28 cellular contexts compared by ENCODE assay signal in the genomic region with DNA sequence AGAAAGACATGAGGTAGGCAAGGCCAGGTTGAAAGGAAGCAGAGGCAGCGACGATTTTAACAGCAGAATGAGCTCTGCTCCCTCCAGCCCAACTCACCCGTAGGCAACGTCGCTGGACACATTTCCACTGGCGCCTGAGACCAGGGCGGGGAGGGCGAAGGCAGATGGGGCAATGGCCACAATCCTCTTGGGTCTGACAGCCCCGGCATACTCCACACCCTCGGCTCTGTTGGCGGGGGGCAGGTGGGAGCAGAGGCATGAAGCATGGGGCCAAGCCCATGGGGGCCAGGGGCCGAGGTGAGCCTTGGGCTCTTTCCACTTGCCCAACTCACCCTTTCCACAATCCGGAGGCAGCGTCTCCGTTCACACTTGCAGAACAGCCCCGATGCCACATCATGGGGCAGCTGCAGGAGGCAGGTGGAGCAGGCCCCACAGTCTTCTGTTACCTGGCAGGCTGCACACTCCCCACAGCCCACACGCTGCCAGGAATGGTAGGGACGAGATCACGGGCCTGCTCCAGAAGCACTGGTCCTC. TPM values are rescaled to one million over a fixed set of nuclear protein-coding genes. Genes with fewer than 3 reads are reported as not detected.
"Had no signal": no experiment of that assay in that cellular context is flagged by ENCODE, and none has a peak within 500 bp of the region (broad histone marks: within the 10 kb centered on the region; RNA-seq: fewer than 3 reads in every experiment).

No MANE protein-coding gene starts in this region.

- H3K4me3 Mint-ChIP-seq: activated CD4-positive, alpha-beta memory T cell treated with anti-CD3 and anti-CD28 coated beads, Interleukin-2, amount 10 ng/mL, durations not matched to agents 7 days and 5 days; activated naive CD4-positive, alpha-beta T cell treated with anti-CD3 and anti-CD28 coated beads, Interleukin-2, amount 50 U/mL, for 24 hours; IgD-negative memory B cell; WTC11 had no signal

- H3K27ac ChIP-seq: brain microvascular endothelial cell, cardiac muscle cell, KMS-11, SJSA1 had no signal

- H3K4me2 ChIP-seq: KMS-11 had no signal

- DNase-seq: activated CD4-positive, alpha-beta memory T cell treated with anti-CD3 and anti-CD28 coated beads, Interleukin-2, amount 10 ng/mL, durations not matched to agents 7 days and 5 days; activated CD4-positive, alpha-beta T cell treated with anti-CD3 and anti-CD28 coated beads for 1 hour; activated CD4-positive, alpha-beta T cell treated with anti-CD3 and anti-CD28 coated beads, Interleukin-2, amount 50 U/mL, for 1 hour; activated CD8-positive, alpha-beta memory T cell treated with anti-CD3 and anti-CD28 coated beads, Interleukin-2, amount 50 U/mL, for 48 hours; activated T-cell treated with anti-CD3 and anti-CD28 coated beads, Interleukin-2, amount 50 U/mL, for 1 hour; amygdala; brain microvascular endothelial cell; MG63; MV-4-11; NCI-H1092 treated with DMSO at 0.1 percent for 48 hours; NCI-H1417 treated with DMSO at 0.1 percent for 48 hours; NCI-H1694 treated with DMSO at 0.1 percent for 48 hours; NCI-H2081; NCI-H510A treated with DMSO at 0.1 percent for 48 hours; NCI-H69; NK-92 treated with Interleukin-12 subunit alpha and Interleukin-12 subunit beta, amount 100 ng/mL, for 24 hours; OCI-M1; RPMI8226; SHP77; SW 1271 had no signal

- H3K9me3 Mint-ChIP-seq: activated CD4-positive, alpha-beta memory T cell treated with anti-CD3 and anti-CD28 coated beads, Interleukin-2, amount 10 ng/mL, durations not matched to agents 7 days and 5 days; activated naive CD4-positive, alpha-beta T cell treated with anti-CD3 and anti-CD28 coated beads, Interleukin-2, amount 50 U/mL, for 24 hours; IgD-negative memory B cell; WTC11 had no signal

- H3K27me3 ChIP-seq: brain microvascular endothelial cell, cardiac muscle cell, MG63, SJSA1 had no signal

- ATAC-seq: Panc1, SK-N-SH treated with all-trans-retinoic acid at 6 μM for 48 hours, WTC11 had no signal

- H3K9me3 ChIP-seq: MG63, SJSA1 had no signal

- H3K9ac ChIP-seq: KMS-11 had no signal

- H3K4me3 ChIP-seq: cardiac muscle cell, MG63, SJSA1 had no signal

- H3K27ac Mint-ChIP-seq: activated CD4-positive, alpha-beta memory T cell treated with anti-CD3 and anti-CD28 coated beads, Interleukin-2, amount 10 ng/mL, durations not matched to agents 7 days and 5 days; IgD-negative memory B cell; WTC11 had no signal

- H3K27me3 Mint-ChIP-seq: activated CD4-positive, alpha-beta memory T cell treated with anti-CD3 and anti-CD28 coated beads, Interleukin-2, amount 10 ng/mL, durations not matched to agents 7 days and 5 days; activated naive CD4-positive, alpha-beta T cell treated with anti-CD3 and anti-CD28 coated beads, Interleukin-2, amount 50 U/mL, for 24 hours; IgD-negative memory B cell had no signal

RNA-seq across cellular contexts. Expression of a gene that starts 9.3 kb away (rescaled TPM):
- polyA plus RNA-seq: IgD-negative memory B cell had no signal
